17 cellular contexts compared by ENCODE assay signal in the genomic region with DNA sequence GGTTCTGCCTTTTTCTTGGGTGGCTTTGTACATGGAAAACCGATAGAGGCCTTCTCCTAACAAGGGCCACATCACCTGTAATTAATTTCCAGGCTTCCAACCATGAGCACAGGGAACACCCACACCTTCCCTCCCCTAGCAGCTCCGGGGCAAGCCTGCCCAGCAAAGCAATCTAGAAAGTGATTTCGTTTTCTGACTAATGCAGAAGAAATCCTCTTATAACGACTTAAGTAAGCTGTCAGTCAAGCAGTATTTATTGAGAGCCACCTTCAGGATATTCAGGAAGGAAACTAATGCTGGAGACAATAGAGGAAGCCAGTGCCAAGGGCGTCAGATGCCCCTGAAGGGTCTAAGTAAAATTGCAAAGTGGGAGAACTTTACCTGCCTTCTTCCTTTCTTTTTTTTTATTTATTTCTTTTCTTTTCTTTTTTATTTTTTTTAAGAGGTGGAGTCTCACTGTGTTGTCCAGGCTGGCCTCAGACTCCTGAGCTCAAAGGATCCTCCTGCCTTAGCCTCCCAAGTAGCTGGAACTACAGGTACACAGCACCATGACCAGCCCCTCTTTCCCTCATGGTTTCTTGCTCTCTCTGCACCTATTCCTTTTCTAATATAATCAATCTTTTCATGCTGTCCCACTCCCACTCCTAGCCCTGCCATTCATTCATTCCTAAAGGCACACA.
DNase-seq lines count a peak whose midpoint lies in the region; ATAC-seq, FAIRE-seq and TF ChIP-seq lines count a peak whose summit lies in the region.
"Had no signal": no experiment of that assay in that cellular context is flagged by ENCODE, and none has a peak within 500 bp of the region (broad histone marks: within the 10 kb centered on the region; RNA-seq: fewer than 3 reads in every experiment).

No MANE protein-coding gene starts in this region.

- no peaks in the 10 kb centered on the region for H3K9me1 ChIP-seq in K562 (ENCODE audit: control insufficient read depth, insufficient read depth, low read length)

- TF ChIP-seq CTCF in K562 (IDR thresholded peaks at IDR 0.05 in 2 of 3, conservative IDR thresholded peaks at IDR 0.05 in 1 of 3; ENCODE audit: insufficient read depth in 2 of 3, low read depth in 1 of 3, low read length in 3 of 3): no peak
- TF ChIP-seq CTCF in left lung (IDR thresholded peaks at IDR 0.05): no peak

- H3K79me2 ChIP-seq in K562 (ENCODE audit: control insufficient read depth, insufficient read depth, low read length): no peaks in the 10 kb centered on the region

- H3K4me1 ChIP-seq in K562 (replicated peaks in 1 of 2; ENCODE audit: control insufficient read depth in 2 of 2, insufficient read depth in 2 of 2, low read length in 2 of 2): peaks cover 0 to 11% of the 10 kb centered on the region in 2 experiments; a peak in 3 of 5 replicates
- H3K4me1 ChIP-seq in left lung: no peaks in the 10 kb centered on the region

- H3K9ac ChIP-seq in K562 (ENCODE audit: insufficient read depth in 1 of 2, low read depth in 2 of 2, low read length in 2 of 2): no peak overlapping the region; a peak in 1 of 4 replicates

- no TSS peak for BruUV-seq in K562 (replicated peaks; lab: Mats Ljungman, UMichigan)

- H3K27ac ChIP-seq in K562 (ENCODE audit: extremely low read depth, low read depth, low read length) (no peak overlapping the region), left lung (no peak overlapping the region)

- peak; percentile 10 for DNase-seq in ELR (ENCODE audit: low read depth)
- DNase-seq in NCI-H82 (lab: John Stamatoyannopoulos, UW): peak; percentile 98
- DNase-seq in K562 (ENCODE audit: extremely low read depth in 1 of 4, low spot score in 3 of 4): no peak
- DNase-seq in left lung: no peak
- no peak for DNase-seq in SW 1271 (lab: John Stamatoyannopoulos, UW)
- DNase-seq in NCI-H2171 (lab: John Stamatoyannopoulos, UW): no peak
- DNase-seq: CD8-positive, alpha-beta T cell; MG63; NCI-H1436; NCI-H2081 treated with DMSO at 0.1 percent for 48 hours; NCI-H345; NCI-H526 treated with DMSO at 0.1 percent for 48 hours; SHP77; T-helper 17 cell had no signal

- no peak for TF ChIP-seq EP300 in K562 (IDR thresholded peaks at IDR 0.05; ENCODE audit: low read length)

- 32% methylated on average over 5 of the region's 5 CpGs for WGBS in K562 (ENCODE audit: insufficient coverage, low coverage, missing lambda C conversion rate)

- FAIRE-seq in K562 (lab: Jason Lieb, UNC): no peak

- H3K36me3 ChIP-seq in K562 (ENCODE audit: control insufficient read depth, insufficient read depth, low read length) (no peaks in the 10 kb centered on the region), left lung (no peaks in the 10 kb centered on the region)
- H3K36me3 ChIP-seq: MG63 had no signal

- ATAC-seq in K562: peak; percentile 41
- peak; percentile 43 for ATAC-seq in left lung
- no peak for ATAC-seq in GM18502 (IDR thresholded peaks at IDR 0.05; ENCODE audit: poor library complexity, unreplicated experiment)
- no peak for ATAC-seq in HG02678 (IDR thresholded peaks at IDR 0.05; ENCODE audit: unreplicated experiment)
- ATAC-seq: CD8-positive, alpha-beta T cell; SK-N-SH treated with all-trans-retinoic acid at 6 μM for 48 hours; T-helper 17 cell had no signal

- CTCF ChIA-PET in K562 (lab: Yijun Ruan, JAX; ENCODE audit: low intra/inter-chr PET ratio): no interaction called here

- H3K27me3 ChIP-seq in K562 (ENCODE audit: control insufficient read depth in 2 of 2, insufficient read depth in 2 of 2, low read length in 2 of 2) (no peaks in the 10 kb centered on the region), left lung (peaks cover 0 to 24% of the 10 kb centered on the region in 2 donors)
- H3K27me3 ChIP-seq: MG63 had no signal

- H3K4me2 ChIP-seq in K562 (ENCODE audit: insufficient read depth, low read length): no peak overlapping the region

- TF ChIP-seq POLR2A in K562 (conservative IDR thresholded peaks at IDR 0.05): no peak

- peak overlapping the region; percentile 69 for H2AFZ ChIP-seq in K562 (ENCODE audit: low read depth, low read length)

- POLR2A ChIA-PET in K562 (lab: Yijun Ruan, JAX): interaction anchor here (0.7 to 2.7 kb wide), 8 partner anchors 10 to 827 kb away, joined by 3 to 18 read pairs (median 4); no protein-coding TSS in a partner anchor

- H4K20me1 ChIP-seq in K562 (replicated peaks; ENCODE audit: control insufficient read depth, insufficient read depth, low read length): no peaks in the 10 kb centered on the region

- no peak for TF ChIP-seq RAD21 in K562 (CRISPR knock-in tag; conservative IDR thresholded peaks at IDR 0.05 in 1 of 2, IDR thresholded peaks at IDR 0.05 in 1 of 2)

- H3K4me3 ChIP-seq in K562: no peak overlapping the region
- no peak overlapping the region for H3K4me3 ChIP-seq in left lung
- H3K4me3 ChIP-seq: MG63 had no signal

- in situ Hi-C loops in K562 (cut with MboI): loop anchor here (10.0 kb wide), 1 partner anchor 155 kb away; no protein-coding TSS in a partner anchor

- intact Hi-C loops in K562 (cut with micrococcal nuclease) (no loop called here), left lung (cut with DNase I) (no loop called here)

- H3K9me3 ChIP-seq in K562 (replicated peaks; ENCODE audit: control insufficient read depth, insufficient read depth, low read depth, low read length) (no peaks in the 10 kb centered on the region), left lung (peaks cover 0 to 8% of the 10 kb centered on the region in 2 donors)

TF ChIP-seq in K562, 482 proteins besides CTCF, POLR2A, EP300 and RAD21 (continues in another document):
- TF ChIP-seq EP400 (IDR thresholded peaks at IDR 0.05): 0 out of 2 replicates have a peak, but pooled peaks have one; percentile 16
- no peak for TF ChIP-seq BACH1 (tag; IDR thresholded peaks at IDR 0.05)
- no peak for TF ChIP-seq ZNF253 (CRISPR knock-in tag; conservative IDR thresholded peaks at IDR 0.05)
- TF ChIP-seq, protein P1, sequence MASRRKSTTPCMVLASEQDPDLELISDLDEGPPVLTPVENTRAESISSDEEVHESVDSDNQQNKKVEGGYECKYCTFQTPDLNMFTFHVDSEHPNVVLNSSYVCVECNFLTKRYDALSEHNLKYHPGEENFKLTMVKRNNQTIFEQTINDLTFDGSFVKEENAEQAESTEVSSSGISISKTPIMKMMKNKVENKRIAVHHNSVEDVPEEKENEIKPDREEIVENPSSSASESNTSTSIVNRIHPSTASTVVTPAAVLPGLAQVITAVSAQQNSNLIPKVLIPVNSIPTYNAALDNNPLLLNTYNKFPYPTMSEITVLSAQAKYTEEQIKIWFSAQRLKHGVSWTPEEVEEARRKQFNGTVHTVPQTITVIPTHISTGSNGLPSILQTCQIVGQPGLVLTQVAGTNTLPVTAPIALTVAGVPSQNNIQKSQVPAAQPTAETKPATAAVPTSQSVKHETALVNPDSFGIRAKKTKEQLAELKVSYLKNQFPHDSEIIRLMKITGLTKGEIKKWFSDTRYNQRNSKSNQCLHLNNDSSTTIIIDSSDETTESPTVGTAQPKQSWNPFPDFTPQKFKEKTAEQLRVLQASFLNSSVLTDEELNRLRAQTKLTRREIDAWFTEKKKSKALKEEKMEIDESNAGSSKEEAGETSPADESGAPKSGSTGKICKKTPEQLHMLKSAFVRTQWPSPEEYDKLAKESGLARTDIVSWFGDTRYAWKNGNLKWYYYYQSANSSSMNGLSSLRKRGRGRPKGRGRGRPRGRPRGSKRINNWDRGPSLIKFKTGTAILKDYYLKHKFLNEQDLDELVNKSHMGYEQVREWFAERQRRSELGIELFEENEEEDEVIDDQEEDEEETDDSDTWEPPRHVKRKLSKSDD (conservative IDR thresholded peaks at IDR 0.05; ENCODE audit: low read length): no peak
- no peak for TF ChIP-seq ZBTB43 (CRISPR knock-in tag; IDR thresholded peaks at IDR 0.05)
- no peak for TF ChIP-seq ZNF445 (CRISPR knock-in tag; IDR thresholded peaks at IDR 0.05; ENCODE audit: low read depth)
- no peak for TF ChIP-seq ZNF311 (CRISPR knock-in tag; IDR thresholded peaks at IDR 0.05)
- no peak for TF ChIP-seq ATF4 (CRISPR knock-in tag; IDR thresholded peaks at IDR 0.05)
- no peak for TF ChIP-seq ZNF175 (CRISPR knock-in tag; IDR thresholded peaks at IDR 0.05; ENCODE audit: low read depth)
- peak; percentile 59; the same call in 1 of the 2 replicates for TF ChIP-seq PKNOX1 (IDR thresholded peaks at IDR 0.05)
- TF ChIP-seq MEF2A (IDR thresholded peaks at IDR 0.05; ENCODE audit: control insufficient read depth, low read depth, low read length): no peak

Comparison
In these comparisons a context has a peak if more than half of its experiments do, and no peak if none do; other contexts are left out.
1. DNase-seq: peak in ELR (single experiment) and NCI-H82 (single experiment); none in K562 (0 of 4), left lung (0 of 2), SW 1271 (0 of 2) and NCI-H2171 (single experiment).
2. ATAC-seq: peak in K562 (single experiment) and left lung (single experiment); none in GM18502 (single experiment) and HG02678 (single experiment).